Comparison of ENCODE assay signal across 1 cellular context in the genomic region with DNA sequence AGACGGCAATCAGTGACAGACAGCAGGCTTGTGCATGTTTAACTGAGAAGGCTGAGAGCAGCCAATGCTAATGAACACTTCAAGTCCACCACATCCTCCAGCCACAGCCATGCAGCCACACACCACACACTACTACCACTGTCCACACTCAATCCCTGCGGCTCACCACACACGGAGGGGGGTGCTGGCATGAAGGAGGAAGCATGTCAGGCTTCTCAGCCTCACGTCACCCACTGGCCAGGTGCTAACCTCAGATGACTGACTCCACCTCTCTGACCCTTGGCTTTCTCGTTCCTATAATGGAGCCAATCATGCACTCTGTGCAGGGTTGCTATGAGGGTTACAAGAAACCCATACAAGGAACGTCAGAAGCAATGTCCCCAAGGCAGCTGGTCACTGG.
TF ChIP-seq lines count a peak whose summit lies in the region.

No MANE protein-coding gene starts in this region.

TF ChIP-seq in HCT116, 20 proteins besides CTCF, POLR2A, EP300 and RAD21:
- TF ChIP-seq, protein P1, sequence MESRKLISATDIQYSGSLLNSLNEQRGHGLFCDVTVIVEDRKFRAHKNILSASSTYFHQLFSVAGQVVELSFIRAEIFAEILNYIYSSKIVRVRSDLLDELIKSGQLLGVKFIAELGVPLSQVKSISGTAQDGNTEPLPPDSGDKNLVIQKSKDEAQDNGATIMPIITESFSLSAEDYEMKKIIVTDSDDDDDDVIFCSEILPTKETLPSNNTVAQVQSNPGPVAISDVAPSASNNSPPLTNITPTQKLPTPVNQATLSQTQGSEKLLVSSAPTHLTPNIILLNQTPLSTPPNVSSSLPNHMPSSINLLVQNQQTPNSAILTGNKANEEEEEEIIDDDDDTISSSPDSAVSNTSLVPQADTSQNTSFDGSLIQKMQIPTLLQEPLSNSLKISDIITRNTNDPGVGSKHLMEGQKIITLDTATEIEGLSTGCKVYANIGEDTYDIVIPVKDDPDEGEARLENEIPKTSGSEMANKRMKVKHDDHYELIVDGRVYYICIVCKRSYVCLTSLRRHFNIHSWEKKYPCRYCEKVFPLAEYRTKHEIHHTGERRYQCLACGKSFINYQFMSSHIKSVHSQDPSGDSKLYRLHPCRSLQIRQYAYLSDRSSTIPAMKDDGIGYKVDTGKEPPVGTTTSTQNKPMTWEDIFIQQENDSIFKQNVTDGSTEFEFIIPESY (IDR thresholded peaks at IDR 0.05; ENCODE audit: extremely low read depth, insufficient replicate concordance, low read length): no peak
- TF ChIP-seq TCF7L2 (IDR thresholded peaks at IDR 0.05; ENCODE audit: borderline replicate concordance, extremely low read depth, insufficient read depth, insufficient read length) (no peak), JUND (IDR thresholded peaks at IDR 0.05) (no peak), CBX3 (IDR thresholded peaks at IDR 0.05; ENCODE audit: low read depth) (no peak), SRF (IDR thresholded peaks at IDR 0.05; ENCODE audit: low read depth) (no peak), ZFX (IDR thresholded peaks at IDR 0.05) (no peak), EGR1 (IDR thresholded peaks at IDR 0.05; ENCODE audit: low read depth) (no peak), POLR2AphosphoS5 (IDR thresholded peaks at IDR 0.05; ENCODE audit: low read depth, low read length) (no peak), SIN3A (IDR thresholded peaks at IDR 0.05; ENCODE audit: low read depth) (no peak), EZH2 (IDR thresholded peaks at IDR 0.05) (no peak), SP1 (IDR thresholded peaks at IDR 0.05; ENCODE audit: low read depth) (no peak), YY1 (IDR thresholded peaks at IDR 0.05; ENCODE audit: extremely low read depth, insufficient replicate concordance, low read depth, low read length) (no peak)
- TF ChIP-seq, protein P2, sequence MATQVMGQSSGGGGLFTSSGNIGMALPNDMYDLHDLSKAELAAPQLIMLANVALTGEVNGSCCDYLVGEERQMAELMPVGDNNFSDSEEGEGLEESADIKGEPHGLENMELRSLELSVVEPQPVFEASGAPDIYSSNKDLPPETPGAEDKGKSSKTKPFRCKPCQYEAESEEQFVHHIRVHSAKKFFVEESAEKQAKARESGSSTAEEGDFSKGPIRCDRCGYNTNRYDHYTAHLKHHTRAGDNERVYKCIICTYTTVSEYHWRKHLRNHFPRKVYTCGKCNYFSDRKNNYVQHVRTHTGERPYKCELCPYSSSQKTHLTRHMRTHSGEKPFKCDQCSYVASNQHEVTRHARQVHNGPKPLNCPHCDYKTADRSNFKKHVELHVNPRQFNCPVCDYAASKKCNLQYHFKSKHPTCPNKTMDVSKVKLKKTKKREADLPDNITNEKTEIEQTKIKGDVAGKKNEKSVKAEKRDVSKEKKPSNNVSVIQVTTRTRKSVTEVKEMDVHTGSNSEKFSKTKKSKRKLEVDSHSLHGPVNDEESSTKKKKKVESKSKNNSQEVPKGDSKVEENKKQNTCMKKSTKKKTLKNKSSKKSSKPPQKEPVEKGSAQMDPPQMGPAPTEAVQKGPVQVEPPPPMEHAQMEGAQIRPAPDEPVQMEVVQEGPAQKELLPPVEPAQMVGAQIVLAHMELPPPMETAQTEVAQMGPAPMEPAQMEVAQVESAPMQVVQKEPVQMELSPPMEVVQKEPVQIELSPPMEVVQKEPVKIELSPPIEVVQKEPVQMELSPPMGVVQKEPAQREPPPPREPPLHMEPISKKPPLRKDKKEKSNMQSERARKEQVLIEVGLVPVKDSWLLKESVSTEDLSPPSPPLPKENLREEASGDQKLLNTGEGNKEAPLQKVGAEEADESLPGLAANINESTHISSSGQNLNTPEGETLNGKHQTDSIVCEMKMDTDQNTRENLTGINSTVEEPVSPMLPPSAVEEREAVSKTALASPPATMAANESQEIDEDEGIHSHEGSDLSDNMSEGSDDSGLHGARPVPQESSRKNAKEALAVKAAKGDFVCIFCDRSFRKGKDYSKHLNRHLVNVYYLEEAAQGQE (IDR thresholded peaks at IDR 0.05; ENCODE audit: low read depth): no peak
- TF ChIP-seq, protein P3, sequence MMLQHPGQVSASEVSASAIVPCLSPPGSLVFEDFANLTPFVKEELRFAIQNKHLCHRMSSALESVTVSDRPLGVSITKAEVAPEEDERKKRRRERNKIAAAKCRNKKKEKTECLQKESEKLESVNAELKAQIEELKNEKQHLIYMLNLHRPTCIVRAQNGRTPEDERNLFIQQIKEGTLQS (IDR thresholded peaks at IDR 0.05): no peak
- TF ChIP-seq, protein P4, sequence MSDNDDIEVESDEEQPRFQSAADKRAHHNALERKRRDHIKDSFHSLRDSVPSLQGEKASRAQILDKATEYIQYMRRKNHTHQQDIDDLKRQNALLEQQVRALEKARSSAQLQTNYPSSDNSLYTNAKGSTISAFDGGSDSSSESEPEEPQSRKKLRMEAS (IDR thresholded peaks at IDR 0.05): no peak
TF ChIP-seq in HCT116: peak in this region for 0.
